2 cellular contexts compared by ENCODE assay signal in genomic region chr11:72290741-72291140, GRCh38.
A peak's percentile ranks its signal among the peaks of the same experiment; 100 is the strongest.
TF ChIP-seq lines count a peak whose summit lies in the region.

No MANE protein-coding gene starts in this region.

TF ChIP-seq in SK-N-SH, 30 proteins besides CTCF, POLR2A, EP300 and RAD21:
- peak; percentile 32; the same call in 1 of the 2 replicates for TF ChIP-seq SMC3 (IDR thresholded peaks at IDR 0.05; ENCODE audit: low read depth, low read length)

TF ChIP-seq in GM12878, 131 proteins besides CTCF, POLR2A, EP300 and RAD21:
- TF ChIP-seq YBX1 (IDR thresholded peaks at IDR 0.05) (0 out of 2 replicates have a peak, but pooled peaks have one; percentile 32), RUNX3 (IDR thresholded peaks at IDR 0.05; ENCODE audit: low read length) (peak; percentile 62; the same call in 1 of the 2 replicates), SMC3 (IDR thresholded peaks at IDR 0.05; ENCODE audit: borderline replicate concordance, low read length) (peak; percentile 55), ZNF384 (IDR thresholded peaks at IDR 0.05; ENCODE audit: borderline replicate concordance, low read depth, low read length) (peak; percentile 87), YY1 (IDR thresholded peaks at IDR 0.05; ENCODE audit: low read depth, low read length) (0 out of 2 replicates have a peak, but pooled peaks have one; percentile 15)
